22 cellular contexts compared by ENCODE assay signal in genomic region chr4:53123171-53123570, GRCh38.
"Had no signal": no experiment of that assay in that cellular context is flagged by ENCODE, and none has a peak within 500 bp of the region (broad histone marks: within the 10 kb centered on the region; RNA-seq: fewer than 3 reads in every experiment).

No MANE protein-coding gene starts in this region.

- H3K4me1 Mint-ChIP-seq: immature natural killer cell had no signal

- H3K9me3 Mint-ChIP-seq: immature natural killer cell; naive thymus-derived CD4-positive, alpha-beta T cell; nephron progenitor cell had no signal

- H3K9me3 ChIP-seq: gastroesophageal sphincter, right atrium auricular region, thoracic aorta, transverse colon had no signal

- H3K36me3 ChIP-seq: gastroesophageal sphincter, right atrium auricular region, thoracic aorta, transverse colon had no signal

- DNase-seq: central memory CD4-positive, alpha-beta T cell; dorsolateral prefrontal cortex; effector memory CD4-positive, alpha-beta T cell; foreskin fibroblast; glutamatergic neuron; immature natural killer cell; left cardiac atrium; left ventricle myocardium superior; mesendoderm; naive thymus-derived CD4-positive, alpha-beta T cell; nephron progenitor cell; posterior cingulate gyrus; small intestine; stimulated activated CD4-positive, alpha-beta T cell treated with anti-CD3 and anti-CD28 coated beads, Interleukin-12 subunit alpha, Interleukin-12 subunit beta, amount 100 ng/mL, for 4 hours; stimulated activated naive CD8-positive, alpha-beta T cell treated with anti-CD3 and anti-CD28 coated beads, Interleukin-15, Interleukin-2, amounts not matched to agents 100 U/mL and 50 U/mL, for 24 hours; transverse colon had no signal

- ATAC-seq: esophagus mucosa; gastroesophageal sphincter; left cardiac atrium; left ventricle myocardium superior; naive thymus-derived CD4-positive, alpha-beta T cell; stimulated activated naive CD8-positive, alpha-beta T cell treated with anti-CD3 and anti-CD28 coated beads, Interleukin-15, Interleukin-2, amounts not matched to agents 100 U/mL and 50 U/mL, for 24 hours had no signal

- H3K27ac ChIP-seq: coronary artery, gastroesophageal sphincter, right atrium auricular region, thoracic aorta, transverse colon had no signal

- H3K27ac Mint-ChIP-seq: immature natural killer cell; naive thymus-derived CD4-positive, alpha-beta T cell had no signal

- H3K27me3 Mint-ChIP-seq: naive thymus-derived CD4-positive, alpha-beta T cell had no signal

- H3K27me3 ChIP-seq: dorsolateral prefrontal cortex, gastroesophageal sphincter, right atrium auricular region, transverse colon had no signal

- H3K4me3 Mint-ChIP-seq: immature natural killer cell; naive thymus-derived CD4-positive, alpha-beta T cell; nephron progenitor cell had no signal

- H3K4me3 ChIP-seq: coronary artery, dorsolateral prefrontal cortex, gastroesophageal sphincter, lung, right atrium auricular region, thoracic aorta, transverse colon had no signal
